ENCODE assay signal across 9 cellular contexts in genomic region chr7:130962109-130962508, GRCh38.
DNase-seq lines count a peak whose midpoint lies in the region; ATAC-seq and TF ChIP-seq lines count a peak whose summit lies in the region.
"Had no signal": no experiment of that assay in that cellular context is flagged by ENCODE, and none has a peak within 500 bp of the region (broad histone marks: within the 10 kb centered on the region; RNA-seq: fewer than 3 reads in every experiment).

No MANE protein-coding gene starts in this region.

- CTCF ChIA-PET in activated CD8-positive, alpha-beta memory T cell treated with anti-CD3 and anti-CD28 coated beads, Interleukin-2, amount 10 ng/mL, durations not matched to agents 7 days and 5 days (lab: Charles Lee) = interaction anchor here (1.1 to 5.8 kb wide), 7 partner anchors 9 to 69 kb away, joined by 3 to 27 read pairs (median 6); no protein-coding TSS in a partner anchor
- CTCF ChIA-PET in MCF 10A (lab: Yijun Ruan, JAX) = interaction anchor here (0.6 to 7.3 kb wide), 10 partner anchors 9 to 552 kb away, joined by 3 to 87 read pairs (median 4); no protein-coding TSS in a partner anchor

- H3K36me3 ChIP-seq in MM.1S (replicated peaks; ENCODE audit: insufficient read depth, low read length) = no peaks in the 10 kb centered on the region; the same call in 1 of the 2 replicates
- H3K36me3 ChIP-seq in skeletal muscle tissue (ENCODE audit: control insufficient read depth in 3 of 3, insufficient read depth in 3 of 3, low read length in 3 of 3) = peaks cover 6 to 19% (median 17%) of the 10 kb centered on the region in 3 donors

- H3K9ac ChIP-seq in MM.1S (ENCODE audit: low read length) (peak overlapping the region; percentile 66; the same call in 1 of the 2 replicates), skeletal muscle tissue (ENCODE audit: low read depth in 1 of 3, low read length in 3 of 3) (no peak overlapping the region)

- BruUV-seq in MCF 10A (replicated peaks; lab: Mats Ljungman, UMichigan) = no TSS peak

- no peak for DNase-seq in activated CD8-positive, alpha-beta memory T cell treated with anti-CD3 and anti-CD28 coated beads, Interleukin-2, amount 10 ng/mL, durations not matched to agents 7 days and 5 days
- DNase-seq in activated CD8-positive, alpha-beta memory T cell treated with anti-CD3 and anti-CD28 coated beads, Interleukin-2, amount 50 U/mL, for 48 hours = no peak
- DNase-seq in MM.1S = no peak
- DNase-seq in MCF 10A (ENCODE audit: unreplicated experiment) = no peak
- no peak for DNase-seq in activated CD4-positive, CD25-positive, alpha-beta regulatory T cell treated with anti-CD3 and anti-CD28 coated beads, Interleukin-2, amount 50 U/mL, for 72 hours
- DNase-seq in NCI-H2171 (lab: John Stamatoyannopoulos, UW) = no peak
- DNase-seq in GM13977 (ENCODE audit: low spot score) = no peak
- DNase-seq: NCI-H345 had no signal

- H3K4me1 ChIP-seq in MM.1S (ENCODE audit: low read length) = peaks cover 23% of the 10 kb centered on the region
- H3K4me1 ChIP-seq in skeletal muscle tissue (ENCODE audit: control insufficient read depth in 3 of 3, insufficient read depth in 3 of 3, low read length in 3 of 3) = peaks cover 8 to 20% (median 16%) of the 10 kb centered on the region in 3 donors

- TF ChIP-seq CTCF in MM.1S (IDR thresholded peaks at IDR 0.05; ENCODE audit: low read length) = no peak
- no peak for TF ChIP-seq CTCF in MCF 10A (IDR thresholded peaks at IDR 0.05; ENCODE audit: unreplicated experiment)
- TF ChIP-seq CTCF in GM13977 (IDR thresholded peaks at IDR 0.05; ENCODE audit: extremely low read depth, insufficient read depth, missing control alignments) = no peak

- H3K9me2 ChIP-seq in MM.1S (replicated peaks; ENCODE audit: insufficient read depth, low read length) = no peaks in the 10 kb centered on the region

- peaks cover 45% of the 10 kb centered on the region for H3K36me3 Mint-ChIP-seq in activated CD8-positive, alpha-beta memory T cell treated with anti-CD3 and anti-CD28 coated beads, Interleukin-2, amount 10 ng/mL, durations not matched to agents 7 days and 5 days
- H3K36me3 Mint-ChIP-seq in MCF 10A (ENCODE audit: insufficient read depth, unreplicated experiment) = peaks cover 29% of the 10 kb centered on the region

- no peaks in the 10 kb centered on the region for H3K27me3 Mint-ChIP-seq in activated CD8-positive, alpha-beta memory T cell treated with anti-CD3 and anti-CD28 coated beads, Interleukin-2, amount 10 ng/mL, durations not matched to agents 7 days and 5 days
- H3K27me3 Mint-ChIP-seq in MCF 10A (ENCODE audit: insufficient read depth, unreplicated experiment) = no peaks in the 10 kb centered on the region

- peak overlapping the region; percentile 80; the same call in 1 of the 2 replicates for H3K27ac ChIP-seq in MM.1S (ENCODE audit: low read length)
- H3K27ac ChIP-seq in skeletal muscle tissue (ENCODE audit: low read depth, low read length) = peak overlapping the region; percentile 37

- H3K4me3 ChIP-seq in MM.1S (ENCODE audit: low read length) (no peak overlapping the region; the same call in 1 of the 2 replicates), skeletal muscle tissue (ENCODE audit: low read length in 3 of 3) (no peak overlapping the region)

- H3K4me2 ChIP-seq in MM.1S (ENCODE audit: low read depth, low read length) = peak overlapping the region; percentile 51

- H3K79me2 ChIP-seq in MM.1S (ENCODE audit: low read length) = peaks cover 57% of the 10 kb centered on the region

- no peak for ATAC-seq in activated CD8-positive, alpha-beta memory T cell treated with anti-CD3 and anti-CD28 coated beads, Interleukin-2, amount 10 ng/mL, durations not matched to agents 7 days and 5 days

- H2AFZ ChIP-seq in MM.1S (ENCODE audit: low read length) = no peak overlapping the region

- in situ Hi-C loops in GM13977 (cut with MboI; ENCODE audit: low pct_unique_long_range_greater_than_20kb, low sequenced_read_pairs, unreplicated experiment) = no loop called here

- peaks cover 29% of the 10 kb centered on the region for H3F3A ChIP-seq in MM.1S (ENCODE audit: insufficient read depth, low read length)

- H4K20me1 ChIP-seq in MM.1S (ENCODE audit: insufficient read depth, low read length) = no peaks in the 10 kb centered on the region

- H3K9me3 Mint-ChIP-seq in activated CD8-positive, alpha-beta memory T cell treated with anti-CD3 and anti-CD28 coated beads, Interleukin-2, amount 10 ng/mL, durations not matched to agents 7 days and 5 days (ENCODE audit: low read depth) = no peaks in the 10 kb centered on the region
- H3K9me3 Mint-ChIP-seq in MCF 10A (ENCODE audit: unreplicated experiment) = no peaks in the 10 kb centered on the region

- intact Hi-C loops in MCF 10A (cut with micrococcal nuclease) = loop anchor here (5.0 kb wide), 2 partner anchors 65 to 80 kb away; no protein-coding TSS in a partner anchor

- POLR2A ChIA-PET in MCF 10A (lab: Yijun Ruan, JAX) = interaction anchor here (0.6 to 12.1 kb wide), 16 partner anchors 10 to 585 kb away, joined by 3 to 178 read pairs (median 4); no protein-coding TSS in a partner anchor

- H3K4me1 Mint-ChIP-seq in activated CD8-positive, alpha-beta memory T cell treated with anti-CD3 and anti-CD28 coated beads, Interleukin-2, amount 10 ng/mL, durations not matched to agents 7 days and 5 days = peaks cover 51% of the 10 kb centered on the region
- peaks cover 39% of the 10 kb centered on the region for H3K4me1 Mint-ChIP-seq in MCF 10A (ENCODE audit: insufficient read depth, unreplicated experiment)

- H3K27ac Mint-ChIP-seq in activated CD8-positive, alpha-beta memory T cell treated with anti-CD3 and anti-CD28 coated beads, Interleukin-2, amount 10 ng/mL, durations not matched to agents 7 days and 5 days = peak overlapping the region; percentile 100
- H3K27ac Mint-ChIP-seq in MCF 10A (ENCODE audit: low read depth, unreplicated experiment) = peak overlapping the region; percentile 94

- H3K27me3 ChIP-seq in MM.1S (replicated peaks; ENCODE audit: insufficient read depth, low read length) = no peaks in the 10 kb centered on the region
- no peaks in the 10 kb centered on the region for H3K27me3 ChIP-seq in skeletal muscle tissue (ENCODE audit: control insufficient read depth in 3 of 3, insufficient read depth in 3 of 3, low read length in 3 of 3)

- no peaks in the 10 kb centered on the region for H3K9me3 ChIP-seq in MM.1S (replicated peaks; ENCODE audit: insufficient read depth, low read length)
- H3K9me3 ChIP-seq in skeletal muscle tissue (ENCODE audit: control insufficient read depth in 3 of 3, low read length in 3 of 3) = no peaks in the 10 kb centered on the region

- H3K4me3 Mint-ChIP-seq in activated CD8-positive, alpha-beta memory T cell treated with anti-CD3 and anti-CD28 coated beads, Interleukin-2, amount 10 ng/mL, durations not matched to agents 7 days and 5 days = peak overlapping the region; percentile 94
- peak overlapping the region; percentile 76 for H3K4me3 Mint-ChIP-seq in MCF 10A (ENCODE audit: unreplicated experiment)
